In the genomic region with DNA sequence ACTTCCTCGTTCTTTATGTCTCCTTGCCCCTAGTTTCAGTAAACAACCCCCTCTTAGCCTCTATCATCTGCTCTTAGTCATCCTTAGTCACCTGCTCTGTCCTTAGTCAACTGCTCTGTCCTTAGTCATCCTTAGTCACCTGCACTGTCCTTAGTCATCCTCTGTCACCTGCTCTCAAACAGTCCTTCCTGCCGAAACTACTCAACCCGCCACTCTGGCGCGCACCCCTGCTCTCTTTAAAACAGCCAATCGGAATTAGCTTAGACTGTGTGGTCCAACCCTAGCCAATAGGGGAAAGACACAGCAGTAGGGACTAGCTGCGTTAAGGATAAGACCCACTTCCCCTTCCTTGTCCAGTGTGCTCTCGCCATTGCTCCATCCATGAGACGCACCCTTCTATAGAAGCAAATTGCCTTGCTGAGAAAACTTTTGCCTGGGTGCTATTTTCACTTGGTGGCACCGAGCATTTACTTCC, we compare ENCODE assay signal across 1 cellular context.
A peak's percentile ranks its signal among the peaks of the same experiment; 100 is the strongest.
TF ChIP-seq lines count a peak whose summit lies in the region.

No MANE protein-coding gene starts in this region.

TF ChIP-seq in K562, 482 proteins besides CTCF, POLR2A, EP300 and RAD21 (continued from another document):
- no peak for TF ChIP-seq THAP12 (CRISPR knock-in tag; IDR thresholded peaks at IDR 0.05)
- TF ChIP-seq TSHZ1 (CRISPR knock-in tag; IDR thresholded peaks at IDR 0.05): no peak
- peak; percentile 79 for TF ChIP-seq TOE1 (IDR thresholded peaks at IDR 0.05; ENCODE audit: borderline replicate concordance)
- no peak for TF ChIP-seq TOE1 (CRISPR knock-in tag; IDR thresholded peaks at IDR 0.05; ENCODE audit: borderline replicate concordance, low read depth)
- TF ChIP-seq DPF2 (IDR thresholded peaks at IDR 0.05): peak; percentile 65
- TF ChIP-seq MED1 (CRISPR knock-in tag; IDR thresholded peaks at IDR 0.05; ENCODE audit: borderline replicate concordance): no peak
- TF ChIP-seq ZNF174 (CRISPR knock-in tag; IDR thresholded peaks at IDR 0.05): no peak
- TF ChIP-seq SPI1 (IDR thresholded peaks at IDR 0.05; ENCODE audit: borderline replicate concordance, low read depth, low read length): peak; percentile 29; the same call in 1 of the 2 replicates
- TF ChIP-seq CC2D1A (IDR thresholded peaks at IDR 0.05): peak; percentile 59; the same call in 1 of the 2 replicates
- TF ChIP-seq, protein P1, sequence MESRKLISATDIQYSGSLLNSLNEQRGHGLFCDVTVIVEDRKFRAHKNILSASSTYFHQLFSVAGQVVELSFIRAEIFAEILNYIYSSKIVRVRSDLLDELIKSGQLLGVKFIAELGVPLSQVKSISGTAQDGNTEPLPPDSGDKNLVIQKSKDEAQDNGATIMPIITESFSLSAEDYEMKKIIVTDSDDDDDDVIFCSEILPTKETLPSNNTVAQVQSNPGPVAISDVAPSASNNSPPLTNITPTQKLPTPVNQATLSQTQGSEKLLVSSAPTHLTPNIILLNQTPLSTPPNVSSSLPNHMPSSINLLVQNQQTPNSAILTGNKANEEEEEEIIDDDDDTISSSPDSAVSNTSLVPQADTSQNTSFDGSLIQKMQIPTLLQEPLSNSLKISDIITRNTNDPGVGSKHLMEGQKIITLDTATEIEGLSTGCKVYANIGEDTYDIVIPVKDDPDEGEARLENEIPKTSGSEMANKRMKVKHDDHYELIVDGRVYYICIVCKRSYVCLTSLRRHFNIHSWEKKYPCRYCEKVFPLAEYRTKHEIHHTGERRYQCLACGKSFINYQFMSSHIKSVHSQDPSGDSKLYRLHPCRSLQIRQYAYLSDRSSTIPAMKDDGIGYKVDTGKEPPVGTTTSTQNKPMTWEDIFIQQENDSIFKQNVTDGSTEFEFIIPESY (CRISPR knock-in tag; IDR thresholded peaks at IDR 0.05): peak; percentile 100
- no peak for TF ChIP-seq GATA2 (CRISPR knock-in tag; IDR thresholded peaks at IDR 0.05)
- TF ChIP-seq BHLHE40 (IDR thresholded peaks at IDR 0.05; ENCODE audit: low read length): peak; percentile 58
- TF ChIP-seq SMARCA4 (IDR thresholded peaks at IDR 0.05): peak; percentile 61
- TF ChIP-seq HNRNPUL1 (IDR thresholded peaks at IDR 0.05; ENCODE audit: low read length): no peak
- TF ChIP-seq ZNF316 (IDR thresholded peaks at IDR 0.05): peak; percentile 73
- no peak for TF ChIP-seq ARID2 (IDR thresholded peaks at IDR 0.05)
- TF ChIP-seq ZNF277 (CRISPR knock-in tag; IDR thresholded peaks at IDR 0.05; ENCODE audit: borderline replicate concordance): no peak
- peak; percentile 94 to 97 for TF ChIP-seq TRIM24 (IDR thresholded peaks at IDR 0.05)
